ENCODE assay signal across 19 cellular contexts in genomic region chr10:35594115-35594849, GRCh38. TPM values are rescaled to one million over a fixed set of nuclear protein-coding genes. Genes with fewer than 3 reads are reported as not detected.
DNase-seq lines count a peak whose midpoint lies in the region; ATAC-seq and TF ChIP-seq lines count a peak whose summit lies in the region.
"Had no signal": no experiment of that assay in that cellular context is flagged by ENCODE, and none has a peak within 500 bp of the region (broad histone marks: within the 10 kb centered on the region; RNA-seq: fewer than 3 reads in every experiment).

No MANE protein-coding gene starts in this region.

- peak overlapping the region in 1 of 3 experiments; percentile 56 for H3K4me3 Mint-ChIP-seq in nephron
- H3K4me3 Mint-ChIP-seq: CD8-positive, alpha-beta memory T cell had no signal

- peaks cover 11% of the 10 kb centered on the region for H3K9me3 Mint-ChIP-seq in nephron

- no peaks in the 10 kb centered on the region for H3K27me3 ChIP-seq in H7 (ENCODE audit: control insufficient read depth, insufficient read depth, low read length)
- H3K27me3 ChIP-seq: Peyer's patch, SJSA1 had no signal

- DNase-seq in H7 (peak; percentile 61), NCI-H146 treated with DMSO at 0.1 percent for 48 hours (lab: John Stamatoyannopoulos, UW; ENCODE audit: unreplicated experiment) (peak; percentile 13), iPS DF 4.7 (ENCODE audit: extremely low read depth, low spot score) (peak; percentile 64), HUDEP-2 (lab: John Stamatoyannopoulos, UW; ENCODE audit: unreplicated experiment in 76 of 76) (no peak), erythroblast (lab: John Stamatoyannopoulos, UW) (no peak)
- DNase-seq: ACHN; C1 segment of cervical spinal cord; CD8-positive, alpha-beta memory T cell; DMS53; KG1; NCI-H2029; NCI-H2171 treated with DMSO at 0.1 percent for 48 hours; NCI-H446; NCI-H526 treated with DMSO at 0.1 percent for 48 hours; Peyer's patch had no signal

- peaks cover 4% of the 10 kb centered on the region for H3K27me3 Mint-ChIP-seq in nephron (ENCODE audit: low read depth)

- H3K4me1 Mint-ChIP-seq in nephron, result peaks cover 48% of the 10 kb centered on the region
- H3K4me1 Mint-ChIP-seq: CD8-positive, alpha-beta memory T cell had no signal

- ATAC-seq in HG03460 (IDR thresholded peaks at IDR 0.05; ENCODE audit: unreplicated experiment), result no peak

- H3K36me3 Mint-ChIP-seq in nephron (ENCODE audit: low read depth), result no peaks in the 10 kb centered on the region

- no peak overlapping the region for H3K4me3 ChIP-seq in H7 (ENCODE audit: insufficient read depth, low read depth, low read length)
- H3K4me3 ChIP-seq: HAP-1, Peyer's patch, SJSA1 had no signal

- no peak for TF ChIP-seq POLR2A in erythroblast (IDR thresholded peaks at IDR 0.05; ENCODE audit: low read length)

- H3K27ac Mint-ChIP-seq in nephron, result peak overlapping the region; percentile 28 to 53 (median 34)
- H3K27ac Mint-ChIP-seq: CD8-positive, alpha-beta memory T cell had no signal

- no peak for TF ChIP-seq CTCF in nephron (IDR thresholded peaks at IDR 0.05; ENCODE audit: unreplicated experiment in 3 of 3)

- no peaks in the 10 kb centered on the region for H3K36me3 ChIP-seq in H7 (replicated peaks; ENCODE audit: control insufficient read depth, insufficient read depth, low read length)
- H3K36me3 ChIP-seq: HAP-1, Peyer's patch, SJSA1 had no signal

RNA-seq across cellular contexts. Expression of gene GJD4, which starts 10.9 kb away (rescaled TPM):
- not detected in 2 replicates for total RNA-seq in H7 (2014; rRNA removed; shearing (Covaris generic))
- total RNA-seq: CD8-positive, alpha-beta memory T cell; Peyer's patch had no signal

RNA-seq across cellular contexts. Expression of gene FZD8, which starts 47.8 kb away (rescaled TPM):
- total RNA-seq in H7 (2014; rRNA removed; shearing (Covaris generic)), result 43.0 and 76.2 TPM in 2 replicates

Comparison
In these comparisons a context has a peak if more than half of its experiments do, and no peak if none do; other contexts are left out.
1. DNase-seq: peak in H7 (single experiment), NCI-H146 treated with DMSO at 0.1 percent for 48 hours (single experiment) and iPS DF 4.7 (single experiment); none in HUDEP-2 (0 of 76) and erythroblast (0 of 2).